9 cellular contexts compared by ENCODE assay signal in genomic region chr16:18984425-18985005, GRCh38. TPM values are rescaled to one million over a fixed set of nuclear protein-coding genes. Genes with fewer than 3 reads are reported as not detected.
DNase-seq lines count a peak whose midpoint lies in the region; ATAC-seq and TF ChIP-seq lines count a peak whose summit lies in the region.
"Had no signal": no experiment of that assay in that cellular context is flagged by ENCODE, and none has a peak within 500 bp of the region (broad histone marks: within the 10 kb centered on the region; RNA-seq: fewer than 3 reads in every experiment).

No MANE protein-coding gene starts in this region.

- peaks cover 10% of the 10 kb centered on the region for H3K27me3 Mint-ChIP-seq in activated naive CD8-positive, alpha-beta T cell
- peaks cover 33% of the 10 kb centered on the region for H3K27me3 Mint-ChIP-seq in activated naive CD8-positive, alpha-beta T cell treated with anti-CD3 and anti-CD28 coated beads, Interleukin-2, amount 50 U/mL, for 24 hours
- H3K27me3 Mint-ChIP-seq in mesothelial cell of epicardium (ENCODE audit: low read depth), result peaks cover 23% of the 10 kb centered on the region

- no peak for DNase-seq in activated naive CD8-positive, alpha-beta T cell treated with anti-CD3 and anti-CD28 coated beads, Interleukin-2, amount 50 U/mL, for 24 hours
- DNase-seq in mesothelial cell of epicardium (ENCODE audit: low spot score in 2 of 2, unreplicated experiment in 2 of 2) (no peak), upper lobe of left lung (no peak), iPS-NIHi7 (ENCODE audit: extremely low spot score) (no peak)
- no peak for DNase-seq in activated CD4-positive, CD25-positive, alpha-beta regulatory T cell treated with anti-CD3 and anti-CD28 coated beads, Interleukin-2, amount 50 U/mL, for 72 hours

- no peaks in the 10 kb centered on the region for H3K9me3 Mint-ChIP-seq in activated naive CD8-positive, alpha-beta T cell (ENCODE audit: low read depth)
- H3K9me3 Mint-ChIP-seq in activated naive CD8-positive, alpha-beta T cell treated with anti-CD3 and anti-CD28 coated beads, Interleukin-2, amount 50 U/mL, for 24 hours, result no peaks in the 10 kb centered on the region
- H3K9me3 Mint-ChIP-seq in mesothelial cell of epicardium, result no peaks in the 10 kb centered on the region

- TF ChIP-seq CTCF in mesothelial cell of epicardium (IDR thresholded peaks at IDR 0.05; ENCODE audit: unreplicated experiment) (no peak), upper lobe of left lung (IDR thresholded peaks at IDR 0.05) (no peak)

- peaks cover 4% of the 10 kb centered on the region for H3K4me1 Mint-ChIP-seq in activated naive CD8-positive, alpha-beta T cell (ENCODE audit: low read depth)
- peaks cover 2% of the 10 kb centered on the region for H3K4me1 Mint-ChIP-seq in activated naive CD8-positive, alpha-beta T cell treated with anti-CD3 and anti-CD28 coated beads, Interleukin-2, amount 50 U/mL, for 24 hours
- H3K4me1 Mint-ChIP-seq in mesothelial cell of epicardium, result peaks cover 2% of the 10 kb centered on the region

- no peak overlapping the region for H3K27ac ChIP-seq in ectodermal cell (ENCODE audit: insufficient read depth, low read depth, low read length, poor library complexity, severe bottlenecking)
- peak overlapping the region; percentile 78 to 88 (median 79) for H3K27ac ChIP-seq in upper lobe of left lung

- TF ChIP-seq POLR2A in upper lobe of left lung (IDR thresholded peaks at IDR 0.05), result no peak

- TF ChIP-seq EP300 in upper lobe of left lung (IDR thresholded peaks at IDR 0.05), result no peak

- H3K9me3 ChIP-seq in ectodermal cell (ENCODE audit: control insufficient read depth, low read length), result no peaks in the 10 kb centered on the region
- H3K9me3 ChIP-seq in upper lobe of left lung, result no peaks in the 10 kb centered on the region

- H3K4me3 Mint-ChIP-seq in activated naive CD8-positive, alpha-beta T cell, result peak overlapping the region; percentile 25
- H3K4me3 Mint-ChIP-seq in activated naive CD8-positive, alpha-beta T cell treated with anti-CD3 and anti-CD28 coated beads, Interleukin-2, amount 50 U/mL, for 24 hours, result no peak overlapping the region
- H3K4me3 Mint-ChIP-seq in mesothelial cell of epicardium, result peak overlapping the region; percentile 67
- H3K4me3 Mint-ChIP-seq: CD4-positive, CD25-positive, alpha-beta regulatory T cell had no signal

- H3K36me3 Mint-ChIP-seq in activated naive CD8-positive, alpha-beta T cell, result no peaks in the 10 kb centered on the region
- H3K36me3 Mint-ChIP-seq in activated naive CD8-positive, alpha-beta T cell treated with anti-CD3 and anti-CD28 coated beads, Interleukin-2, amount 50 U/mL, for 24 hours (ENCODE audit: low read depth), result no peaks in the 10 kb centered on the region
- no peaks in the 10 kb centered on the region for H3K36me3 Mint-ChIP-seq in mesothelial cell of epicardium
- H3K36me3 Mint-ChIP-seq: CD4-positive, CD25-positive, alpha-beta regulatory T cell had no signal

- no peak overlapping the region for H3K27ac Mint-ChIP-seq in activated naive CD8-positive, alpha-beta T cell
- H3K27ac Mint-ChIP-seq in activated naive CD8-positive, alpha-beta T cell treated with anti-CD3 and anti-CD28 coated beads, Interleukin-2, amount 50 U/mL, for 24 hours, result no peak overlapping the region
- H3K27ac Mint-ChIP-seq in mesothelial cell of epicardium, result peak overlapping the region; percentile 6
- H3K27ac Mint-ChIP-seq: CD4-positive, CD25-positive, alpha-beta regulatory T cell had no signal

- H3K4me1 ChIP-seq in ectodermal cell (ENCODE audit: control insufficient read depth, insufficient read depth, low read length) (no peaks in the 10 kb centered on the region), upper lobe of left lung (peaks cover 4 to 36% (median 12%) of the 10 kb centered on the region in 4 donors)

- WGBS in ectodermal cell, 2 experiments, result 77 to 78% methylated on average over 11 of the region's 11 CpGs
- 75 to 77% methylated on average over 11 of the region's 11 CpGs for WGBS in upper lobe of left lung, 2 donors

- H3K4me3 ChIP-seq in ectodermal cell (ENCODE audit: insufficient read depth, low read depth, low read length) (peak overlapping the region; percentile 89), upper lobe of left lung (peak overlapping the region; percentile 24 to 69 (median 65))

- H3K36me3 ChIP-seq in ectodermal cell (ENCODE audit: control insufficient read depth, insufficient read depth, low read length), result no peaks in the 10 kb centered on the region
- no peaks in the 10 kb centered on the region for H3K36me3 ChIP-seq in upper lobe of left lung

- no peak for ATAC-seq in activated naive CD8-positive, alpha-beta T cell treated with anti-CD3 and anti-CD28 coated beads, Interleukin-2, amount 50 U/mL, for 24 hours
- ATAC-seq in upper lobe of left lung (ENCODE audit: low FRiP score in 2 of 2) (no peak), HG03280 (IDR thresholded peaks at IDR 0.05; ENCODE audit: unreplicated experiment) (no peak)

- H3K27me3 ChIP-seq in ectodermal cell (ENCODE audit: control insufficient read depth, insufficient read depth, low read length, poor library complexity, severe bottlenecking) (no peaks in the 10 kb centered on the region), upper lobe of left lung (peaks cover 0 to 7% (median 0%) of the 10 kb centered on the region in 4 donors)

RNA-seq across cellular contexts. Expression of gene TMC7, which starts 0.8 kb away (rescaled TPM):
- polyA plus RNA-seq in ectodermal cell (2013, experiment 1 of 4), result 10.3 TPM
- polyA plus RNA-seq in ectodermal cell (2013, experiment 2 of 4), result 13.8 TPM
- polyA plus RNA-seq in ectodermal cell (2013, experiment 3 of 4), result 10.7 TPM
- polyA plus RNA-seq in ectodermal cell (2013, experiment 4 of 4), result 13.5 TPM
- total RNA-seq in mesothelial cell of epicardium, result 1.6 to 1.9 TPM (median 1.6 TPM) in 3 replicates
- 10 to 100 TPM in 1 of 6 donors, 1 to 10 TPM in 5; 4.5 to 11.5 (median 5.9) TPM for total RNA-seq in upper lobe of left lung
- total RNA-seq: CD4-positive, CD25-positive, alpha-beta regulatory T cell had no signal

RNA-seq across cellular contexts. Expression of gene SMG1, which starts 58.3 kb away (rescaled TPM):
- 29.4 TPM for polyA plus RNA-seq in ectodermal cell (2013, experiment 1 of 4)
- 36.6 TPM for polyA plus RNA-seq in ectodermal cell (2013, experiment 2 of 4)
- polyA plus RNA-seq in ectodermal cell (2013, experiment 3 of 4), result 25.5 TPM
- 33.2 TPM for polyA plus RNA-seq in ectodermal cell (2013, experiment 4 of 4)
- total RNA-seq in mesothelial cell of epicardium (96.2 to 117 TPM (median 99.3 TPM) in 3 replicates), upper lobe of left lung (100 to 1,000 TPM in 2 of 6 donors, 10 to 100 TPM in 4; 39.2 to 122 (median 69.6) TPM)
